ENCODE assay signal across 23 cellular contexts in genomic region chr5:107929080-107929479, GRCh38.
"Had no signal": no experiment of that assay in that cellular context is flagged by ENCODE, and none has a peak within 500 bp of the region (broad histone marks: within the 10 kb centered on the region; RNA-seq: fewer than 3 reads in every experiment).

No MANE protein-coding gene starts in this region.

- H3K27me3 ChIP-seq: dorsolateral prefrontal cortex, esophagus muscularis mucosa, foreskin keratinocyte, gastroesophageal sphincter, heart left ventricle, hepatocyte, left lung had no signal

- H3K4me1 ChIP-seq: foreskin keratinocyte, gastroesophageal sphincter, heart left ventricle, left lung, lower lobe of right lung had no signal

- DNase-seq: dermis blood vessel endothelial cell; dorsolateral prefrontal cortex; effector CD4-positive, alpha-beta T cell; effector memory CD4-positive, alpha-beta T cell; foreskin keratinocyte; heart left ventricle; hypothalamus; immature natural killer cell; left cardiac atrium; left lung; left ventricle myocardium superior; lower lobe of right lung; mesenchymal stem cell; mucosa of descending colon; naive B cell; naive thymus-derived CD8-positive, alpha-beta T cell had no signal

- H3K4me2 ChIP-seq: hepatocyte had no signal

- H2AFZ ChIP-seq: hepatocyte had no signal

- ATAC-seq: foreskin keratinocyte; gastroesophageal sphincter; heart left ventricle; left cardiac atrium; left lung; left ventricle myocardium superior; lower lobe of right lung; mucosa of descending colon; naive thymus-derived CD8-positive, alpha-beta T cell had no signal

- H3K27ac ChIP-seq: coronary artery, dorsolateral prefrontal cortex, esophagus muscularis mucosa, foreskin keratinocyte, gastroesophageal sphincter, heart left ventricle, hepatocyte, left lung, lower lobe of right lung had no signal

- H3K79me2 ChIP-seq: hepatocyte had no signal

- FAIRE-seq: endothelial cell of umbilical vein, frontal cortex, keratinocyte had no signal

- H3K4me3 ChIP-seq: coronary artery, dorsolateral prefrontal cortex, esophagus muscularis mucosa, gastroesophageal sphincter, heart left ventricle, hepatocyte, left lung, lower lobe of right lung, mucosa of descending colon had no signal

- H3K36me3 ChIP-seq: esophagus muscularis mucosa, gastroesophageal sphincter, heart left ventricle, left lung, lower lobe of right lung had no signal

- H3K9me3 ChIP-seq: esophagus muscularis mucosa, gastroesophageal sphincter, heart left ventricle, left lung, lower lobe of right lung, mucosa of descending colon had no signal
